In the genomic region with DNA sequence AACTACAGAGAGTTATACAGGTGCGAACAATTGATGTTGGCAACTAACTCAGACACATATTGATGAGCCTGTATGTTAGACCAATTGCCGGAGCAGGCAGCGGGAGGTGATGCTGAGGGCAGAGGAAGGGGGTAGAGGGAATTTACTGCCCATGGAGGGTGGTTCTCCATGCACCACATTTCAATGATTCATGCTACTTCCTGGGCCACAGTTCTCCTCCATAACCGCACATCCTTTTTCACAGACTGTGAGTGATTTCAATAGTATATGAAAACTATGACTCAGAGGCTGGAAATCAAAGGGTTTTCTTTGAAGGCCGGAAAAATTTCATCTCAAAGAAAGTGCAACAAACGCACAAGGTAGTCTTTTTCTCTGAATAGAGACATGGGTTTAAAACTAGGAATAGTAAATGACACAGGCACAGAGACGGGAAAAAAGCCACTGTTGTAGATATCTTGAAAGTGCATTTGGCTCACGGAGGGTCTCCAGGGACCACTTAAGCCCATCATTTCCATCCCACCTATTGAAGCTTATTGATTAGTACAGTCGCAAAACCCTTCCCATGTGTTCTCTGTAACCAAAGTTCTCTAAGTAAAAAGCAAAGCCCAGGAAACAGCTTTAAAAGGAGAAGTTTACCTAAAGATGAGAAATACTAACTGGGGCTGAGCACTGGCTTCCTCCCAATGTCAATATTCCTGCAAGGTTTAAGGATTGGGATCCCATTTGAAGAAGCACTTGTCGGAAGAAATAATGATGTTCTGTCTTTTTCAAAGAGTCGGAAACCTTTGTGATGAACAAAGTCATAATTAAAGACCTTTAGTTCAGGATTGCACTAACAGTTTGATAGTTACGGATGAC, we compare ENCODE assay signal across 8 cellular contexts. TPM values are rescaled to one million over a fixed set of nuclear protein-coding genes. Genes with fewer than 3 reads are reported as not detected.
A peak's percentile ranks its signal among the peaks of the same experiment; 100 is the strongest.
DNase-seq lines count a peak whose midpoint lies in the region; ATAC-seq lines count a peak whose summit lies in the region.

No MANE protein-coding gene starts in this region.

- DNase-seq in MV-4-11 (lab: John Stamatoyannopoulos, UW) (peak; percentile 94), glomerular endothelial cell (ENCODE audit: extremely low read depth, low read depth, low spot score) (peak; percentile 36), NCI-H2227 treated with DMSO at 0.1 percent for 48 hours (lab: John Stamatoyannopoulos, UW) (no peak)
- peak; percentile 73 for DNase-seq in activated CD8-positive, alpha-beta memory T cell treated with anti-CD3 and anti-CD28 coated beads, Interleukin-2, amount 50 U/mL, for 48 hours
- peak; percentile 59 for DNase-seq in stimulated activated naive CD8-positive, alpha-beta T cell treated with anti-CD3 and anti-CD28 coated beads, Interleukin-15, Interleukin-2, amounts not matched to agents 100 U/mL and 50 U/mL, for 24 hours

- ATAC-seq in GM18868 (IDR thresholded peaks at IDR 0.05; ENCODE audit: unreplicated experiment) (peak; percentile 49), HG03097 (IDR thresholded peaks at IDR 0.05; ENCODE audit: low FRiP score, unreplicated experiment) (no peak), HG03139 (IDR thresholded peaks at IDR 0.05; ENCODE audit: unreplicated experiment) (no peak)
- peak; percentile 65 for ATAC-seq in stimulated activated naive CD8-positive, alpha-beta T cell treated with anti-CD3 and anti-CD28 coated beads, Interleukin-15, Interleukin-2, amounts not matched to agents 100 U/mL and 50 U/mL, for 24 hours

RNA-seq across cellular contexts. Expression of a gene that starts 28.0 kb away (rescaled TPM):
- 68.7 and 161 TPM in 2 replicates for total RNA-seq in glomerular endothelial cell

RNA-seq across cellular contexts. Expression of a gene that starts 48.7 kb away (rescaled TPM):
- not detected in 2 replicates for total RNA-seq in glomerular endothelial cell

Comparison
In these comparisons a context has a peak if more than half of its experiments do, and no peak if none do; other contexts are left out.
1. ATAC-seq: peak in GM18868 (single experiment) and stimulated activated naive CD8-positive, alpha-beta T cell treated with anti-CD3 and anti-CD28 coated beads, Interleukin-15, Interleukin-2, amounts not matched to agents 100 U/mL and 50 U/mL, for 24 hours (single experiment); none in HG03097 (single experiment) and HG03139 (single experiment).